In the genomic region with DNA sequence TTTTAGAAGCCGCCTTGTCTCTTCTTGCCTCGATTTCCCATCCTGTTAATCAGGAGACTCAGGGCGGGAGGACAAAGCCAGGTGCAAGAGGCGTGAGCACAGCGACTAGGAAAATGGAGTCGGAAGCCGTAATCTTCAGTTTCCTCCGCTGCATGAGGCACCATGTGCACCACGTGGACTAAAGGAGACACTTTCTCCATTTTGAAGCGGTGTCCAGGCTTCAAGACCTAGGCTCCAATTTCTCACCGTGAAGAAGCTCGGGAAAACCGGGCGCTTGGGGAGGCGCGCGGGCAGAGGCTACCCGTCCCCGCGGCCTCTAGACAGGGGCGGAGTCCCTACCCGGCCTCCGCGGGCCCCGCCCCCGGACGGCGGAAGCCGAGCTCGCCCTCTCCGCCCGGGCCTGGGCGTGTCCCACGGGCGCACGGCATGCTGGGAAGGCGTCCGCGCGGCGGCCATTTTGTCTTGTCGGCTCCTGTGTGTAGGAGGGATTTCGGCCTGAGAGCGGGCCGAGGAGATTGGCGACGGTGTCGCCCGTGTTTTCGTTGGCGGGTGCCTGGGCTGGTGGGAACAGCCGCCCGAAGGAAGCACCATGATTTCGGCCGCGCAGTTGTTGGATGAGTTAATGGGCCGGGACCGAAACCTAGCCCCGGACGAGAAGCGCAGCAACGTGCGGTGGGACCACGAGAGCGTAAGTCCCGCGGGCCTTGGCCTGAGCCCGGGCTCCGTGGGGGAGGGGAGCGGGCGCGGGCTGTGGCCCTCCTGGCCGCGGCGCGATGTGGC, we compare ENCODE assay signal across 8 cellular contexts. TPM values are rescaled to one million over a fixed set of nuclear protein-coding genes. Genes with fewer than 3 reads are reported as not detected.
DNase-seq lines count a peak whose midpoint lies in the region; ATAC-seq and TF ChIP-seq lines count a peak whose summit lies in the region.

A gene with protein sequence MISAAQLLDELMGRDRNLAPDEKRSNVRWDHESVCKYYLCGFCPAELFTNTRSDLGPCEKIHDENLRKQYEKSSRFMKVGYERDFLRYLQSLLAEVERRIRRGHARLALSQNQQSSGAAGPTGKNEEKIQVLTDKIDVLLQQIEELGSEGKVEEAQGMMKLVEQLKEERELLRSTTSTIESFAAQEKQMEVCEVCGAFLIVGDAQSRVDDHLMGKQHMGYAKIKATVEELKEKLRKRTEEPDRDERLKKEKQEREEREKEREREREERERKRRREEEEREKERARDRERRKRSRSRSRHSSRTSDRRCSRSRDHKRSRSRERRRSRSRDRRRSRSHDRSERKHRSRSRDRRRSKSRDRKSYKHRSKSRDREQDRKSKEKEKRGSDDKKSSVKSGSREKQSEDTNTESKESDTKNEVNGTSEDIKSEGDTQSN (plus strand): TSS at position 460 of the 780 bp plus-strand sequence. CDS start 130 bp downstream, at position 590.

- H3K36me3 ChIP-seq in fibroblast of lung (ENCODE audit: control insufficient read depth, insufficient read depth, low read length) = no peaks in the 10 kb centered on the region

- H3K9me3 ChIP-seq in fibroblast of lung (ENCODE audit: control insufficient read depth, insufficient read depth, low read depth, low read length) = no peaks in the 10 kb centered on the region

- H2AFZ ChIP-seq in fibroblast of lung (ENCODE audit: low read length) = peak within 1 kb of the TSS; percentile 95

- peak within 1 kb of the TSS; percentile 98 for H3K4me2 ChIP-seq in fibroblast of lung (ENCODE audit: extremely low read depth, insufficient read depth, low read length)

- H3K9ac ChIP-seq in fibroblast of lung (ENCODE audit: insufficient read depth, low read length) = peak within 1 kb of the TSS; percentile 98

- H3K27me3 Mint-ChIP-seq in natural killer cell (ENCODE audit: low read depth in 2 of 2) = no peaks in the 10 kb centered on the region

- no peaks in the 10 kb centered on the region for H3K9me3 Mint-ChIP-seq in natural killer cell

- peaks cover 11% of the 10 kb centered on the region for H3K4me1 ChIP-seq in fibroblast of lung (ENCODE audit: control insufficient read depth, extremely low read depth, insufficient read depth, low read length)

- peak; percentile 95 for DNase-seq in Daoy (ENCODE audit: low read depth)
- DNase-seq in H4 (ENCODE audit: low spot score) = peak; percentile 91
- peak; percentile 75 for DNase-seq in LNCaP clone FGC (ENCODE audit: low read depth)
- DNase-seq in RPMI8226 = peak; percentile 97
- peak; percentile 87 to 91 for DNase-seq in activated T-helper 1 cell treated with anti-CD3 and anti-CD28 coated beads, Interleukin-2, amount 50 U/mL, for 16 hours (ENCODE audit: low read depth in 1 of 2, low spot score in 1 of 2)
- DNase-seq in fibroblast of lung (ENCODE audit: low read depth in 2 of 2) = peak; percentile 91 to 94
- peak; percentile 96 for DNase-seq in natural killer cell
- DNase-seq in stimulated activated naive CD4-positive, alpha-beta T cell (lab: John Stamatoyannopoulos, UW) = peak; percentile 79 to 97 (median 90)

- TF ChIP-seq CTCF in LNCaP clone FGC (IDR thresholded peaks at IDR 0.05; ENCODE audit: control insufficient read depth, extremely low read depth, insufficient read depth) (no peak), fibroblast of lung (conservative IDR thresholded peaks at IDR 0.05 in 1 of 2, IDR thresholded peaks at IDR 0.05 in 1 of 2; ENCODE audit: low read depth in 1 of 2, low read length in 2 of 2) (no peak), natural killer cell (IDR thresholded peaks at IDR 0.05) (no peak)

- H3K27ac ChIP-seq in fibroblast of lung (ENCODE audit: insufficient read depth, low read length) = peak within 1 kb of the TSS; percentile 97

- peaks cover 9% of the 10 kb centered on the region for H4K20me1 ChIP-seq in fibroblast of lung (ENCODE audit: control insufficient read depth, extremely low read depth, insufficient read depth, low read length)

- peak; percentile 93 to 99 (median 95) for ATAC-seq in natural killer cell

- peak within 1 kb of the TSS; percentile 99 for H3K4me3 Mint-ChIP-seq in natural killer cell

- peaks cover 33% of the 10 kb centered on the region in 2 donors for H3K4me1 Mint-ChIP-seq in natural killer cell

- intact Hi-C loops in natural killer cell (cut with micrococcal nuclease) = loop anchor here (1.0 kb wide), 2 partner anchors 12 to 434 kb away; a partner anchor contains a TSS

- H3K36me3 Mint-ChIP-seq in natural killer cell = no peaks in the 10 kb centered on the region

- no peaks in the 10 kb centered on the region for H3K27me3 ChIP-seq in fibroblast of lung (ENCODE audit: control insufficient read depth, insufficient read depth, low read length)

- H3K27ac Mint-ChIP-seq in natural killer cell = peak within 1 kb of the TSS; percentile 95 to 98

- H3K79me2 ChIP-seq in fibroblast of lung (ENCODE audit: control insufficient read depth, insufficient read depth, low read length) = peaks cover 49% of the 10 kb centered on the region

- H3K4me3 ChIP-seq in LNCaP clone FGC (ENCODE audit: low read depth, low read length) (peak within 1 kb of the TSS; percentile 99), fibroblast of lung (replicated peaks in 1 of 4; ENCODE audit: control extremely low read depth in 1 of 4, insufficient read depth in 1 of 4, low read depth in 3 of 4, low read length in 4 of 4) (peak within 1 kb of the TSS; percentile 61 to 94 (median 90))

RNA-seq across cellular contexts. Expression of the gene that starts here (rescaled TPM):
- total RNA-seq in Daoy (2014; rRNA removed; shearing (Covaris generic)) = 20.9 and 40.3 TPM in 2 replicates
- 18.7 and 23.7 TPM in 2 replicates for total RNA-seq in H4 (2014; rRNA removed; shearing (Covaris generic))
- 23.9 and 35.2 TPM in 2 replicates for total RNA-seq in fibroblast of lung
- polyA plus RNA-seq in fibroblast of lung = 45.2 and 56.5 TPM in 2 replicates
- 57.3 and 61.3 TPM in 2 replicates for polyA plus RNA-seq in fibroblast of lung (2012)
- polyA minus RNA-seq in fibroblast of lung (ENCODE audit: low replicate concordance) = 4.3 and 26.2 TPM in 2 replicates
- total RNA-seq in natural killer cell = 100 to 1,000 TPM; 152 to 213 (median 196) TPM

Comparison
In these comparisons a context has a peak if more than half of its experiments do, and no peak if none do; other contexts are left out.
1. Peak in every context shown above with its lines: DNase-seq, ATAC-seq, H3K4me3 ChIP-seq and H3K27ac ChIP-seq.